In genomic region chr14:97499790-97500481, GRCh38 we compare ENCODE assay signal across 26 cellular contexts.
A peak's percentile ranks its signal among the peaks of the same experiment; 100 is the strongest.
DNase-seq lines count a peak whose midpoint lies in the region; ATAC-seq, FAIRE-seq and TF ChIP-seq lines count a peak whose summit lies in the region.
"Had no signal": no experiment of that assay in that cellular context is flagged by ENCODE, and none has a peak within 500 bp of the region (broad histone marks: within the 10 kb centered on the region; RNA-seq: fewer than 3 reads in every experiment).

No MANE protein-coding gene starts in this region.

- no peaks in the 10 kb centered on the region for H3K36me3 Mint-ChIP-seq in MCF 10A (ENCODE audit: insufficient read depth, unreplicated experiment)

- H3K4me3 Mint-ChIP-seq in MCF 10A (ENCODE audit: unreplicated experiment), result no peak overlapping the region
- H3K4me3 Mint-ChIP-seq: CD4-positive, alpha-beta memory T cell had no signal

- H3K27me3 ChIP-seq in breast epithelium (no peaks in the 10 kb centered on the region), GM12878 (replicated peaks in 1 of 2; ENCODE audit: control insufficient read depth in 2 of 2, insufficient read depth in 2 of 2, low read length in 1 of 2) (no peaks in the 10 kb centered on the region), keratinocyte (ENCODE audit: control insufficient read depth, extremely low read depth, insufficient read depth, low read length) (no peaks in the 10 kb centered on the region)
- H3K27me3 ChIP-seq: BLaER1 treated with 17β-estradiol and CSF1 and Interleukin-3, amounts not matched to agents 10 nM and 100 nM; SJSA1 had no signal

- no peaks in the 10 kb centered on the region for H3K36me3 ChIP-seq in breast epithelium
- H3K36me3 ChIP-seq in GM12878 (ENCODE audit: control insufficient read depth in 2 of 2, insufficient read depth in 2 of 2, low read length in 1 of 2), result no peaks in the 10 kb centered on the region
- H3K36me3 ChIP-seq in keratinocyte (ENCODE audit: control insufficient read depth in 2 of 2, extremely low read depth in 1 of 2, insufficient read depth in 2 of 2, low read length in 2 of 2), result no peaks in the 10 kb centered on the region
- H3K36me3 ChIP-seq: BLaER1 treated with 17β-estradiol and CSF1 and Interleukin-3, amounts not matched to agents 10 nM and 100 nM; SJSA1 had no signal

- no peaks in the 10 kb centered on the region for H3K9me1 ChIP-seq in keratinocyte (ENCODE audit: control insufficient read depth, extremely low read depth, insufficient read depth, low read length)

- no peak for ATAC-seq in GM12878

- intact Hi-C loops in MCF 10A (cut with micrococcal nuclease), result no loop called here
- intact Hi-C loops in breast epithelium (cut with DNase I; ENCODE audit: low total_unique reads), result no loop called here
- intact Hi-C loops in GM12878 (cut with micrococcal nuclease; ENCODE audit: unreplicated experiment), result no loop called here

- no peaks in the 10 kb centered on the region for H3K9me3 Mint-ChIP-seq in MCF 10A (ENCODE audit: unreplicated experiment)
- H3K9me3 Mint-ChIP-seq: CD4-positive, alpha-beta memory T cell had no signal

- RAD21 ChIA-PET in GM12878 (lab: Charles Lee; ENCODE audit: unreplicated experiment), result no interaction called here

- H3K4me1 ChIP-seq in breast epithelium (no peaks in the 10 kb centered on the region), GM12878 (ENCODE audit: control insufficient read depth, insufficient read depth, low read length) (no peaks in the 10 kb centered on the region), keratinocyte (ENCODE audit: control insufficient read depth, extremely low read depth, insufficient read depth, low read length) (peaks cover 19% of the 10 kb centered on the region)
- H3K4me1 ChIP-seq: BLaER1 treated with 17β-estradiol and CSF1 and Interleukin-3, amounts not matched to agents 10 nM and 100 nM; Caco-2; SJSA1 had no signal

- TF ChIP-seq EP300 in GM12878 (IDR thresholded peaks at IDR 0.05; ENCODE audit: borderline replicate concordance in 1 of 2, control insufficient read depth in 1 of 2, low read depth in 2 of 2, low read length in 2 of 2), result no peak

- SMC1A ChIA-PET in GM12878 (lab: Charles Lee; ENCODE audit: uncharacterized antibody, unreplicated experiment), result no interaction called here

- H3K27me3 Mint-ChIP-seq in MCF 10A (ENCODE audit: insufficient read depth, unreplicated experiment), result no peaks in the 10 kb centered on the region
- H3K27me3 Mint-ChIP-seq: CD4-positive, alpha-beta memory T cell had no signal

- CTCF ChIA-PET in MCF 10A (lab: Yijun Ruan, JAX), result interaction anchor here (0.7 kb wide), 1 partner anchor 66 kb away, joined by 3 read pairs; no protein-coding TSS in a partner anchor
- CTCF ChIA-PET in GM12878 (lab: Yijun Ruan, JAX), result interaction anchor here (0.6 kb wide), 1 partner anchor 120 kb away, joined by 3 read pairs; no protein-coding TSS in a partner anchor

- POLR2A ChIA-PET in MCF 10A (lab: Yijun Ruan, JAX), result interaction anchor here (0.6 to 1.3 kb wide), 2 partner anchors 24 to 65 kb away, joined by 3 read pairs; no protein-coding TSS in a partner anchor
- POLR2A ChIA-PET in GM12878 (lab: Charles Lee), result no interaction called here

- no peak for TF ChIP-seq POLR2A in breast epithelium (IDR thresholded peaks at IDR 0.05)
- no peak for TF ChIP-seq POLR2A in GM12878 (IDR thresholded peaks at IDR 0.05; ENCODE audit: low read depth, low read length)

- no peaks in the 10 kb centered on the region for H4K20me1 ChIP-seq in GM12878 (ENCODE audit: control insufficient read depth, insufficient read depth)
- no peaks in the 10 kb centered on the region for H4K20me1 ChIP-seq in keratinocyte (ENCODE audit: control insufficient read depth, extremely low read depth, insufficient read depth, low read length)
- H4K20me1 ChIP-seq: BLaER1 treated with 17β-estradiol and CSF1 and Interleukin-3, amounts not matched to agents 10 nM and 100 nM had no signal

- no peak overlapping the region for H3K9ac ChIP-seq in GM12878 (ENCODE audit: control insufficient read depth, insufficient read depth, low read length)
- no peak overlapping the region for H3K9ac ChIP-seq in keratinocyte (ENCODE audit: control insufficient read depth, extremely low read depth, insufficient read depth, low read length)
- H3K9ac ChIP-seq: BLaER1 treated with 17β-estradiol and CSF1 and Interleukin-3, amounts not matched to agents 10 nM and 100 nM; GM23248 had no signal

- TF ChIP-seq CTCF in MCF 10A (IDR thresholded peaks at IDR 0.05; ENCODE audit: unreplicated experiment) (no peak), breast epithelium (IDR thresholded peaks at IDR 0.05) (no peak), GM12878 (IDR thresholded peaks at IDR 0.05 in 2 of 3, conservative IDR thresholded peaks at IDR 0.05 in 1 of 3; ENCODE audit: control insufficient read depth in 2 of 3, extremely low read depth in 1 of 3, insufficient read depth in 1 of 3, low read depth in 3 of 3, low read length in 3 of 3) (no peak), keratinocyte (optimal IDR thresholded peaks at IDR 0.05 in 1 of 3, IDR thresholded peaks at IDR 0.05 in 1 of 3, conservative IDR thresholded peaks at IDR 0.05 in 1 of 3; ENCODE audit: extremely low read depth in 1 of 3, insufficient read depth in 2 of 3, low read length in 3 of 3) (no peak)

- DNase-seq in MCF 10A (ENCODE audit: unreplicated experiment), result peak; percentile 66
- DNase-seq in breast epithelium (ENCODE audit: low spot score in 2 of 2), result no peak
- no peak for DNase-seq in GM12878 (ENCODE audit: low read depth, low spot score)
- DNase-seq in keratinocyte (ENCODE audit: low read depth, low spot score), result peak; percentile 60
- DNase-seq in T-helper 9 cell, result no peak
- no peak for DNase-seq in epidermal melanocyte (ENCODE audit: insufficient read length, low spot score)
- no peak for DNase-seq in UCSD-AML1 (lab: John Stamatoyannopoulos, UW; ENCODE audit: unreplicated experiment)
- no peak for DNase-seq in NCI-H446 treated with DMSO at 0.1 percent for 48 hours (lab: John Stamatoyannopoulos, UW)
- DNase-seq: 8988T; Caco-2; CD4-positive, alpha-beta memory T cell; DMS 273 treated with DMSO at 0.1 percent for 48 hours; DMS79 treated with DMSO at 0.1 percent for 48 hours; GM23248; HCEC 1CT; KG1; MV-4-11; NCI-H1105 treated with DMSO at 0.1 percent for 48 hours; NCI-H2081; NCI-H2171 treated with DMSO at 0.1 percent for 48 hours; NCI-H526; OCI-M1 had no signal

- no peaks in the 10 kb centered on the region for H3K79me2 ChIP-seq in GM12878 (ENCODE audit: control insufficient read depth, insufficient read depth, low read length)
- no peaks in the 10 kb centered on the region for H3K79me2 ChIP-seq in keratinocyte (ENCODE audit: control insufficient read depth, insufficient read depth, low read length)

- no TSS peak for BruUV-seq in MCF 10A (replicated peaks; lab: Mats Ljungman, UMichigan)
- no TSS peak for BruUV-seq in GM12878 (replicated peaks; lab: Mats Ljungman, UMichigan)

- no peak for TF ChIP-seq RAD21 in GM12878 (IDR thresholded peaks at IDR 0.05; ENCODE audit: insufficient read depth, low read depth, low read length)

- dilution Hi-C loops in keratinocyte (cut with MboI; ENCODE audit: extremely low pct_ligation_motif_present, low sequenced_read_pairs), result no loop called here

- H3K27ac ChIP-seq in breast epithelium (no peak overlapping the region), GM12878 (ENCODE audit: control insufficient read depth, insufficient read depth) (no peak overlapping the region), keratinocyte (ENCODE audit: control insufficient read depth, insufficient read depth, low read length) (no peak overlapping the region)
- H3K27ac ChIP-seq: BLaER1 treated with 17β-estradiol and CSF1 and Interleukin-3, amounts not matched to agents 10 nM and 100 nM; GM23248; SJSA1 had no signal

- H3K9me3 ChIP-seq in breast epithelium (no peaks in the 10 kb centered on the region), GM12878 (replicated peaks; ENCODE audit: control insufficient read depth, insufficient read depth, low read length) (no peaks in the 10 kb centered on the region; the same call in 2 of the 3 replicates), keratinocyte (ENCODE audit: control insufficient read depth, low read depth, low read length) (no peaks in the 10 kb centered on the region)
- H3K9me3 ChIP-seq: Caco-2, SJSA1 had no signal

- WGBS in GM12878 (ENCODE audit: insufficient coverage, insufficient replicate concordance, low lambda C conversion rate, missing lambda C conversion rate), result 31% methylated on average over 6 of the region's 6 CpGs

- H3K4me3 ChIP-seq in breast epithelium (no peak overlapping the region), GM12878 (no peak overlapping the region), keratinocyte (ENCODE audit: control insufficient read depth in 2 of 3, extremely low read depth in 1 of 3, insufficient read depth in 2 of 3, low read depth in 1 of 3, low read length in 3 of 3) (no peak overlapping the region)
- H3K4me3 ChIP-seq: BLaER1 treated with 17β-estradiol and CSF1 and Interleukin-3, amounts not matched to agents 10 nM and 100 nM; GM23248; SJSA1 had no signal

- H3K4me2 ChIP-seq in GM12878 (ENCODE audit: control insufficient read depth, insufficient read depth) (no peak overlapping the region), keratinocyte (ENCODE audit: control insufficient read depth, extremely low read depth, insufficient read depth, low read depth, low read length) (peak overlapping the region; percentile 68)
- H3K4me2 ChIP-seq: BLaER1 treated with 17β-estradiol and CSF1 and Interleukin-3, amounts not matched to agents 10 nM and 100 nM had no signal

- in situ Hi-C loops in GM12878 (cut with MboI), result no loop called here

- H3K4me1 Mint-ChIP-seq in MCF 10A (ENCODE audit: insufficient read depth, unreplicated experiment), result peaks cover 5% of the 10 kb centered on the region
- H3K4me1 Mint-ChIP-seq: CD4-positive, alpha-beta memory T cell had no signal

- no peak overlapping the region for H3K27ac Mint-ChIP-seq in MCF 10A (ENCODE audit: low read depth, unreplicated experiment)
- H3K27ac Mint-ChIP-seq: CD4-positive, alpha-beta memory T cell had no signal

- peak; percentile 52 for FAIRE-seq in GM12878 (lab: Jason Lieb, UNC)
- peak; percentile 94 for FAIRE-seq in keratinocyte (lab: Jason Lieb, UNC)
- FAIRE-seq: GM12891, HTR-8/SVneo had no signal

- H2AFZ ChIP-seq in GM12878 (ENCODE audit: control insufficient read depth, low read depth, low read length) (no peak overlapping the region), keratinocyte (ENCODE audit: control insufficient read depth, low read length) (peak overlapping the region; percentile 46)
- H2AFZ ChIP-seq: GM23248 had no signal

TF ChIP-seq in GM12878, 131 proteins besides CTCF, POLR2A, EP300 and RAD21 (continues in another document):
- peak; percentile 37 for TF ChIP-seq BCL3 (IDR thresholded peaks at IDR 0.05; ENCODE audit: borderline replicate concordance, insufficient read depth, low read depth, low read length, poor library complexity, severe bottlenecking)

Comparison
In these comparisons a context has a peak if more than half of its experiments do, and no peak if none do; other contexts are left out.
1. DNase-seq: peak in MCF 10A (single experiment) and keratinocyte (single experiment); none in breast epithelium (0 of 2), GM12878 (single experiment), T-helper 9 cell (single experiment), epidermal melanocyte (single experiment), UCSD-AML1 (single experiment) and NCI-H446 treated with DMSO at 0.1 percent for 48 hours (single experiment).